In the genomic region with DNA sequence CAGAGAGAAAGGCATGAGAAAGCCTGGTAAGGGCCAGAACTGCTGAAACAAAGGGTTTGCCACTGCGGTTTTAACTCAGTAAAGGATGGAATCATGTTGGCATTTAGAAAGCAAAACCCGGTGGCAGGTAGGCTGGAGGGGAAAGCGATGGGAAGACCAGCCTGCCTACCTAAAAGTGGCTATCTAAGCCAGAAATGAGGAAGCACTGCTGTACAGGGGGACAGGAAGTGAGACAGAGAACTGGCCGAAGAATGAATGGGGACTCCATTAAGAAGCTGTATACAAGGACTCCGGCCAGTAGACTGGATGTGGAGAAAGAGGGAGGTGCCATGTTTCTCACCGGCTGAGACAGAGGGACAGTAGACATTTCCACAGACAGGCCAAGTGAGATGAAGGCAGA, we compare ENCODE assay signal across 26 cellular contexts. TPM values are rescaled to one million over a fixed set of nuclear protein-coding genes. Genes with fewer than 3 reads are reported as not detected.
"Had no signal": no experiment of that assay in that cellular context is flagged by ENCODE, and none has a peak within 500 bp of the region (broad histone marks: within the 10 kb centered on the region; RNA-seq: fewer than 3 reads in every experiment).

No MANE protein-coding gene starts in this region.

- DNase-seq: activated CD4-positive, alpha-beta T cell treated with anti-CD3 and anti-CD28 coated beads, Interleukin-2, amount 50 U/mL, for 1 hour; activated CD8-positive, alpha-beta T cell treated with anti-CD3 and anti-CD28 coated beads, Interleukin-2, amount 10 ng/mL, durations not matched to agents 7 days and 5 days; activated gamma-delta T cell treated with Interleukin-2 at 50 U/mL for 16 hours; adrenal gland; brain microvascular endothelial cell; dermis blood vessel endothelial cell; effector CD8-positive, alpha-beta T cell; foreskin melanocyte; lower lobe of right lung; naive B cell; retina; sigmoid colon; stimulated activated CD4-positive, alpha-beta T cell treated with anti-CD3 and anti-CD28 coated beads, Interleukin-15, amount 100 ng/mL, for 24 hours; stimulated activated CD4-positive, alpha-beta T cell treated with anti-CD3 and anti-CD28 coated beads, Interleukin-2, amount 100 ng/mL, for 48 hours; stimulated activated CD8-positive, alpha-beta memory T cell treated with anti-CD3 and anti-CD28 coated beads, Interleukin-4, amount 100 ng/mL, for 48 hours; stimulated activated naive B cell treated with anti-CD40 and anti-IgM and Interleukin-4, amounts not matched to agents 10 μg/mL and 1 μg/mL and 100 μg/mL, for 72 hours; transverse colon had no signal

- H3K4me3 Mint-ChIP-seq: activated CD8-positive, alpha-beta T cell treated with anti-CD3 and anti-CD28 coated beads, Interleukin-2, amount 10 ng/mL, durations not matched to agents 7 days and 5 days; activated naive CD8-positive, alpha-beta T cell; naive B cell; neural crest cell; stimulated activated naive B cell treated with anti-CD40 and anti-IgM and Interleukin-4, amounts not matched to agents 10 μg/mL and 1 μg/mL and 100 μg/mL, for 72 hours had no signal

- H3K4me1 ChIP-seq: adrenal gland, ascending aorta, lower lobe of right lung, sigmoid colon, transverse colon, vagina had no signal

- H3K36me3 ChIP-seq: adrenal gland, ascending aorta, brain microvascular endothelial cell, lower lobe of right lung, sigmoid colon, transverse colon, vagina had no signal

- H3K4me3 ChIP-seq: adrenal gland, ascending aorta, lower lobe of right lung, sigmoid colon, smooth muscle cell, transverse colon, vagina had no signal

- H3K27ac Mint-ChIP-seq: activated CD8-positive, alpha-beta T cell treated with anti-CD3 and anti-CD28 coated beads, Interleukin-2, amount 10 ng/mL, durations not matched to agents 7 days and 5 days; activated naive CD8-positive, alpha-beta T cell; stimulated activated naive B cell treated with anti-CD40 and anti-IgM and Interleukin-4, amounts not matched to agents 10 μg/mL and 1 μg/mL and 100 μg/mL, for 72 hours had no signal

- H3K27me3 Mint-ChIP-seq: activated naive CD8-positive, alpha-beta T cell; naive B cell; progenitor cell of endocrine pancreas; stimulated activated naive B cell treated with anti-CD40 and anti-IgM and Interleukin-4, amounts not matched to agents 10 μg/mL and 1 μg/mL and 100 μg/mL, for 72 hours had no signal

- H3K36me3 Mint-ChIP-seq: naive B cell; stimulated activated naive B cell treated with anti-CD40 and anti-IgM and Interleukin-4, amounts not matched to agents 10 μg/mL and 1 μg/mL and 100 μg/mL, for 72 hours had no signal

- H3K9me3 ChIP-seq: adrenal gland, ascending aorta, lower lobe of right lung, sigmoid colon, transverse colon, vagina had no signal

- H3K4me2 ChIP-seq: smooth muscle cell had no signal

- ATAC-seq: activated CD4-positive, CD25-positive, alpha-beta regulatory T cell treated with anti-CD3 and anti-CD28 coated beads, Interleukin-2, amount 50 U/mL, for 24 hours; activated CD8-positive, alpha-beta T cell treated with anti-CD3 and anti-CD28 coated beads, Interleukin-2, amount 10 ng/mL, durations not matched to agents 7 days and 5 days; esophagus mucosa; left lobe of liver; lower lobe of right lung; stimulated activated naive B cell treated with anti-CD40 and anti-IgM and Interleukin-4, amounts not matched to agents 10 μg/mL and 1 μg/mL and 100 μg/mL, for 72 hours had no signal

- H3K27ac ChIP-seq: adrenal gland, ascending aorta, brain microvascular endothelial cell, lower lobe of right lung, sigmoid colon, transverse colon, vagina had no signal

- H3K27me3 ChIP-seq: adrenal gland, ascending aorta, brain microvascular endothelial cell, sigmoid colon, transverse colon, vagina had no signal

- H3K4me1 Mint-ChIP-seq: naive B cell, neural crest cell had no signal

RNA-seq across cellular contexts. Expression of gene PPM1H, which starts 48.2 kb away (rescaled TPM):
- total RNA-seq: activated CD8-positive, alpha-beta T cell treated with anti-CD3 and anti-CD28 coated beads, Interleukin-2, amount 10 ng/mL, durations not matched to agents 7 days and 5 days had no signal
